23 cellular contexts compared by ENCODE assay signal in the genomic region with DNA sequence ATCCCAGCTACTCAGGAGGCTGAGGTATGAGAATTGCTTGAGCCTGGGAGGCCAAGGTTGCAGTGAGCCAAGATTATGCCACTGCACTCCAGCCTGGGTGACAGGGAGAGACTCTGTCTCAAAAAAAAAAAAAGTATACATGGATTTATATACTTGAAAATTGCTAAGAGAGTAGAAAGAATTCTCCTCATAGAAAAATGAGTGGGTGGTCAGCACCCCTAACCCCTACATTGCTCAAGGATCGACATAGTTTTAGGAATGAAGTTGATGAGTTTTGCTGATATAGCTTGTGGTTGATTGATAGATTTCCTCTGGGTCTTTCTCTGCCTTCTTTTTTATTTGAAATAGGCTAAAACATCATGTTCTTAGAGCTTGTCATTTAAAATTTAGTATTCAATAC.
"Had no signal": no experiment of that assay in that cellular context is flagged by ENCODE, and none has a peak within 500 bp of the region (broad histone marks: within the 10 kb centered on the region; RNA-seq: fewer than 3 reads in every experiment).

No MANE protein-coding gene starts in this region.

- H3K9me3 Mint-ChIP-seq: dendritic cell treated with granulocyte-macrophage colony-stimulating factor and Interleukin-4, amounts not matched to agents 40 ng/mL and 50 ng/mL, for 4 days; effector memory CD8-positive, alpha-beta T cell; endodermal cell; immature natural killer cell had no signal

- H3K4me3 ChIP-seq: colonic mucosa, gastroesophageal sphincter, heart left ventricle, hepatocyte, left lung, lower lobe of right lung had no signal

- H3K36me3 Mint-ChIP-seq: immature natural killer cell had no signal

- H3K27ac Mint-ChIP-seq: dendritic cell treated with granulocyte-macrophage colony-stimulating factor and Interleukin-4, amounts not matched to agents 40 ng/mL and 50 ng/mL, for 4 days; endodermal cell; immature natural killer cell had no signal

- H3K27ac ChIP-seq: colonic mucosa, epithelial cell of prostate, foreskin keratinocyte, gastroesophageal sphincter, heart left ventricle, hepatocyte, left lung, lower lobe of right lung had no signal

- DNase-seq: colonic mucosa; cortex of kidney; effector CD8-positive, alpha-beta T cell; effector memory CD8-positive, alpha-beta T cell; endodermal cell; erythroblast; foreskin keratinocyte; heart left ventricle; hypothalamus; immature natural killer cell; islet precursor cell; kidney; left cardiac atrium; left lung; left ventricle myocardium superior; lower lobe of right lung; mesendoderm; midbrain had no signal

- H3K4me3 Mint-ChIP-seq: dendritic cell treated with granulocyte-macrophage colony-stimulating factor and Interleukin-4, amounts not matched to agents 40 ng/mL and 50 ng/mL, for 4 days; endodermal cell; immature natural killer cell had no signal

- ATAC-seq: effector memory CD8-positive, alpha-beta T cell; esophagus mucosa; foreskin keratinocyte; gastroesophageal sphincter; heart left ventricle; left cardiac atrium; left lung; left ventricle myocardium superior; lower lobe of right lung had no signal

- H3K27me3 Mint-ChIP-seq: dendritic cell treated with granulocyte-macrophage colony-stimulating factor and Interleukin-4, amounts not matched to agents 40 ng/mL and 50 ng/mL, for 4 days; effector memory CD8-positive, alpha-beta T cell had no signal

- H3K36me3 ChIP-seq: colonic mucosa, gastroesophageal sphincter, heart left ventricle, left lung, lower lobe of right lung had no signal

- H3K4me1 ChIP-seq: colonic mucosa had no signal

- H3K27me3 ChIP-seq: colonic mucosa, foreskin keratinocyte, gastroesophageal sphincter, heart left ventricle, hepatocyte, left lung had no signal

- H3K9me3 ChIP-seq: colonic mucosa, gastroesophageal sphincter, heart left ventricle, left lung, lower lobe of right lung had no signal
